17 cellular contexts compared by ENCODE assay signal in genomic region chr1:91611498-91611917, GRCh38.
DNase-seq lines count a peak whose midpoint lies in the region; ATAC-seq and TF ChIP-seq lines count a peak whose summit lies in the region.
"Had no signal": no experiment of that assay in that cellular context is flagged by ENCODE, and none has a peak within 500 bp of the region (broad histone marks: within the 10 kb centered on the region; RNA-seq: fewer than 3 reads in every experiment).

No MANE protein-coding gene starts in this region.

- H3K27me3 ChIP-seq in heart left ventricle, result no peaks in the 10 kb centered on the region

- peaks cover 0 to 7% (median 0%) of the 10 kb centered on the region in 12 donors for H3K9me3 ChIP-seq in heart left ventricle
- H3K9me3 ChIP-seq: prostate gland had no signal

- intact Hi-C loops in sciatic nerve (cut with DNase I) (no loop called here), heart left ventricle (cut with DNase I) (loop anchor here in 1 of 10 donors (10.0 kb wide), 1 partner anchor 313 kb away; no protein-coding TSS in a partner anchor)

- H3K27ac ChIP-seq in heart left ventricle, result peak overlapping the region in 1 of 12 donors; percentile 39
- H3K27ac ChIP-seq: prostate gland had no signal

- H3K4me3 ChIP-seq in fibroblast of villous mesenchyme (ENCODE audit: low read depth, low read length) (no peak overlapping the region), heart left ventricle (no peak overlapping the region)
- H3K4me3 ChIP-seq: lung, prostate gland had no signal

- TF ChIP-seq CTCF in fibroblast of villous mesenchyme (IDR thresholded peaks at IDR 0.05; ENCODE audit: insufficient read depth, low read depth, low read length) (peak; percentile 3), heart left ventricle (IDR thresholded peaks at IDR 0.05) (no peak)

- peak; percentile 35 for DNase-seq in GM03348 (ENCODE audit: low spot score)
- peak; percentile 17 for DNase-seq in NCI-H69 (lab: John Stamatoyannopoulos, UW)
- DNase-seq in fibroblast of villous mesenchyme (ENCODE audit: low read depth), result peak; percentile 47
- DNase-seq in sciatic nerve (ENCODE audit: low spot score), result no peak
- no peak for DNase-seq in activated gamma-delta T cell (lab: John Stamatoyannopoulos, UW)
- no peak for DNase-seq in hepatic stellate cell (ENCODE audit: low spot score)
- DNase-seq in heart left ventricle, result no peak
- no peak for DNase-seq in SIG-M5 (lab: John Stamatoyannopoulos, UW)
- DNase-seq: activated CD4-positive, alpha-beta T cell treated with anti-CD3 and anti-CD28 coated beads, Interleukin-2, amount 10 ng/mL, durations not matched to agents 24 days and 14 days; activated T-cell treated with anti-CD3 and anti-CD28 coated beads, Interleukin-2, amount 50 U/mL, for 72 hours; CD4-positive, CD25-positive, alpha-beta regulatory T cell; effector CD8-positive, alpha-beta T cell; stimulated activated CD4-positive, alpha-beta T cell treated with anti-CD3 and anti-CD28 coated beads, Interleukin-2, amount 100 ng/mL, for 48 hours; stimulated activated naive B cell treated with anti-CD40 and anti-IgM and Interleukin-4, amounts not matched to agents 10 μg/mL and 1 μg/mL and 100 μg/mL, for 72 hours; T-helper 17 cell had no signal

- ATAC-seq in sciatic nerve, result peak; percentile 48
- ATAC-seq in heart left ventricle, result no peak
- ATAC-seq: activated T-cell treated with anti-CD3 and anti-CD28 coated beads, Interleukin-2, amount 50 U/mL, for 72 hours; stimulated activated naive B cell treated with anti-CD40 and anti-IgM and Interleukin-4, amounts not matched to agents 10 μg/mL and 1 μg/mL and 100 μg/mL, for 72 hours; T-helper 17 cell had no signal

- 61 to 81% (median 75%) methylated on average over 11 to 12 of the region's 12 CpGs for WGBS in heart left ventricle, 4 donors

- TF ChIP-seq POLR2A in heart left ventricle (IDR thresholded peaks at IDR 0.05), result no peak

- H3K36me3 ChIP-seq in heart left ventricle, result no peaks in the 10 kb centered on the region
- H3K36me3 ChIP-seq: prostate gland had no signal

- H3K4me1 ChIP-seq in heart left ventricle, result peaks cover 0 to 7% (median 0%) of the 10 kb centered on the region in 12 donors
- H3K4me1 ChIP-seq: prostate gland had no signal

Comparison
In these comparisons a context has a peak if more than half of its experiments do, and no peak if none do; other contexts are left out.
1. DNase-seq: peak in GM03348 (single experiment), NCI-H69 (single experiment) and fibroblast of villous mesenchyme (single experiment); none in sciatic nerve (single experiment), activated gamma-delta T cell (single experiment), hepatic stellate cell (single experiment), heart left ventricle (0 of 5) and SIG-M5 (single experiment).